ENCODE assay signal across 11 cellular contexts in the genomic region with DNA sequence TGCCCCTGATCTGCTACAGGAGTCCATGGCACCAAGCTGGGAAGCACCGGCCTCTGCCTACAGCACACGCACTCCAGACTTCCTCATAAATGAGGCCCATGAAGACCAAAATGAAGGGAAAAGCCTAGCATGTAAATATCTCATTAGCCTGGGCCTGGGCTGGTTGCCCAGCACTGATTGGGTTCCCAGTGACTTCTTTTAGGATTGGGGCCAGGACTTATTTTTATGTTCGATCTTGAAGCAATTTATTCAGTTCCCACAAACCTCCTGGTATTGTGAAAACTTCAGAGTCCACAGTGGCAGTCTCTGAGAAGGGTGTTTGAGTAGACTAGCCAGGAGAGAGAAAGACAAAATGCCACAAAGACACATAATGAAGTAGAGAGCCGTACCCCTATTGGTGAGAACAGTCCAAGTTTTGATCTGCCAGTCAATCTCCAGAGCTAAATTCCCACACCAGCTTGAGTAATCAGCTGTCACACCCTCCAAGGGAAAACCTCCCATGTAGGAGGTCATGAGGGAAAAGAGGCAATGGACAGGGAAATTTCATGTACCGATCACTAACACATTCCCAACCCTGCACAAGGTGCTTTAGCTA.
DNase-seq lines count a peak whose midpoint lies in the region; ATAC-seq and TF ChIP-seq lines count a peak whose summit lies in the region.
"Had no signal": no experiment of that assay in that cellular context is flagged by ENCODE, and none has a peak within 500 bp of the region (broad histone marks: within the 10 kb centered on the region; RNA-seq: fewer than 3 reads in every experiment).

No MANE protein-coding gene starts in this region.

- peaks cover 15% of the 10 kb centered on the region for H3F3A ChIP-seq in smooth muscle cell (ENCODE audit: low read depth)

- H3K9me3 ChIP-seq in adipocyte (ENCODE audit: control insufficient read depth, low read length) (no peaks in the 10 kb centered on the region), smooth muscle cell (replicated peaks; ENCODE audit: low read depth) (no peaks in the 10 kb centered on the region), psoas muscle (no peaks in the 10 kb centered on the region), upper lobe of right lung (no peaks in the 10 kb centered on the region)

- peak overlapping the region; percentile 97 for H3K27ac ChIP-seq in smooth muscle cell (ENCODE audit: low read depth)
- H3K27ac ChIP-seq in psoas muscle: no peak overlapping the region
- no peak overlapping the region for H3K27ac ChIP-seq in upper lobe of right lung
- H3K27ac ChIP-seq: HL-60 had no signal

- H3K4me1 ChIP-seq in adipocyte (ENCODE audit: control insufficient read depth, insufficient read depth, low read length) (peaks cover 35% of the 10 kb centered on the region), smooth muscle cell (ENCODE audit: low read depth) (peaks cover 20% of the 10 kb centered on the region), psoas muscle (no peaks in the 10 kb centered on the region), upper lobe of right lung (peaks cover 15% of the 10 kb centered on the region)

- H3K9ac ChIP-seq in adipocyte (ENCODE audit: low read length) (peak overlapping the region; percentile 55), smooth muscle cell (ENCODE audit: low read depth) (peak overlapping the region; percentile 85)

- WGBS in smooth muscle cell (ENCODE audit: low lambda C conversion rate): 50% methylated on average over 5 of the region's 5 CpGs
- 52 to 65% (median 62%) methylated on average over 5 of the region's 5 CpGs for WGBS in psoas muscle, 3 donors

- no peaks in the 10 kb centered on the region for H3K36me3 ChIP-seq in adipocyte (ENCODE audit: control insufficient read depth, insufficient read depth, low read length, severe bottlenecking)
- no peaks in the 10 kb centered on the region for H3K36me3 ChIP-seq in smooth muscle cell (ENCODE audit: low read depth)
- H3K36me3 ChIP-seq in psoas muscle (ENCODE audit: insufficient read depth in 1 of 2, low read depth in 1 of 2): no peaks in the 10 kb centered on the region
- no peaks in the 10 kb centered on the region for H3K36me3 ChIP-seq in upper lobe of right lung

- DNase-seq in HK-2 (ENCODE audit: unreplicated experiment) (peak; percentile 42), adipocyte (ENCODE audit: low read depth) (peak; percentile 43), foreskin fibroblast (peak; percentile 70 to 78), smooth muscle cell (lab: John Stamatoyannopoulos, UW; ENCODE audit: unreplicated experiment) (no peak), psoas muscle (no peak), upper lobe of right lung (no peak)
- DNase-seq: activated CD4-positive, alpha-beta T cell treated with anti-CD3 and anti-CD28 coated beads, Interleukin-2, amount 50 U/mL, for 48 hours; left cardiac atrium had no signal

- ATAC-seq in psoas muscle: no peak
- ATAC-seq in HG03097 (IDR thresholded peaks at IDR 0.05; ENCODE audit: low FRiP score, unreplicated experiment): no peak
- no peak for ATAC-seq in upper lobe of right lung
- no peak for ATAC-seq in HG03457 (IDR thresholded peaks at IDR 0.05; ENCODE audit: unreplicated experiment)

- H3K27me3 ChIP-seq in adipocyte (replicated peaks; ENCODE audit: control insufficient read depth, insufficient read depth, low read length): no peaks in the 10 kb centered on the region
- H3K27me3 ChIP-seq in smooth muscle cell (ENCODE audit: low read depth): no peaks in the 10 kb centered on the region
- no peaks in the 10 kb centered on the region for H3K27me3 ChIP-seq in psoas muscle (ENCODE audit: insufficient read depth in 3 of 3, low read length in 2 of 3)
- no peaks in the 10 kb centered on the region for H3K27me3 ChIP-seq in upper lobe of right lung

- peak overlapping the region; percentile 14 for H2AFZ ChIP-seq in smooth muscle cell (ENCODE audit: low read depth)

- peak overlapping the region; percentile 65 for H3K4me2 ChIP-seq in smooth muscle cell

- no peaks in the 10 kb centered on the region for H4K20me1 ChIP-seq in smooth muscle cell (ENCODE audit: low read depth)

- no peak for TF ChIP-seq CTCF in foreskin fibroblast (IDR thresholded peaks at IDR 0.05; ENCODE audit: low read depth, low read length)
- no peak for TF ChIP-seq CTCF in smooth muscle cell (IDR thresholded peaks at IDR 0.05; ENCODE audit: borderline replicate concordance, insufficient read depth, poor library complexity, severe bottlenecking)
- TF ChIP-seq CTCF in psoas muscle (IDR thresholded peaks at IDR 0.05): no peak
- TF ChIP-seq CTCF in upper lobe of right lung (IDR thresholded peaks at IDR 0.05): no peak

- intact Hi-C loops in psoas muscle (cut with DNase I) (no loop called here), upper lobe of right lung (cut with DNase I) (no loop called here)

- H3K4me3 ChIP-seq in adipocyte (ENCODE audit: low read length): peak overlapping the region; percentile 56
- H3K4me3 ChIP-seq in foreskin fibroblast (ENCODE audit: low read depth in 1 of 2, low read length in 2 of 2): no peak overlapping the region
- H3K4me3 ChIP-seq in smooth muscle cell: no peak overlapping the region
- H3K4me3 ChIP-seq in psoas muscle: no peak overlapping the region
- H3K4me3 ChIP-seq in upper lobe of right lung: no peak overlapping the region

- no peaks in the 10 kb centered on the region for H3K79me2 ChIP-seq in smooth muscle cell (ENCODE audit: low read depth)

Comparison
In these comparisons a context has a peak if more than half of its experiments do, and no peak if none do; other contexts are left out.
1. DNase-seq: peak in HK-2 (single experiment), adipocyte (single experiment) and foreskin fibroblast (2 of 2); none in smooth muscle cell (single experiment), psoas muscle (0 of 2) and upper lobe of right lung (single experiment).